In genomic region chr6:20681243-20681684, GRCh38 we compare ENCODE assay signal across 12 cellular contexts.
A peak's percentile ranks its signal among the peaks of the same experiment; 100 is the strongest.
DNase-seq lines count a peak whose midpoint lies in the region; ATAC-seq, FAIRE-seq and TF ChIP-seq lines count a peak whose summit lies in the region.
"Had no signal": no experiment of that assay in that cellular context is flagged by ENCODE, and none has a peak within 500 bp of the region (broad histone marks: within the 10 kb centered on the region; RNA-seq: fewer than 3 reads in every experiment).

No MANE protein-coding gene starts in this region.

- intact Hi-C loops in pancreas (cut with DNase I) = no loop called here

- DNase-seq in NCI-H2029 treated with DMSO at 0.1 percent for 48 hours (lab: John Stamatoyannopoulos, UW) (peak; percentile 86), pancreas (no peak), H4 (ENCODE audit: low spot score) (no peak), DMS114 treated with DMSO at 0.1 percent for 48 hours (lab: John Stamatoyannopoulos, UW; ENCODE audit: unreplicated experiment) (no peak), GM03348 (ENCODE audit: low spot score) (no peak)
- DNase-seq: adrenal gland, KBM-7, WERI-Rb-1 had no signal

- H3K4me3 ChIP-seq in pancreas = no peak overlapping the region
- H3K4me3 ChIP-seq: adrenal gland, prostate gland had no signal

- ATAC-seq in GM19351 (IDR thresholded peaks at IDR 0.05; ENCODE audit: unreplicated experiment) (peak; percentile 31), HG02759 (IDR thresholded peaks at IDR 0.05; ENCODE audit: unreplicated experiment) (peak; percentile 59), pancreas (peak in 3 of 4 donors; percentile 76 to 84 (median 76))

- H3K27me3 ChIP-seq in pancreas = no peaks in the 10 kb centered on the region
- H3K27me3 ChIP-seq: adrenal gland had no signal

- no peaks in the 10 kb centered on the region for H3K9me3 ChIP-seq in pancreas
- H3K9me3 ChIP-seq: adrenal gland, prostate gland had no signal

- no peak for TF ChIP-seq CTCF in pancreas (IDR thresholded peaks at IDR 0.05)

- H3K4me1 ChIP-seq in pancreas = peaks cover 0 to 13% (median 0%) of the 10 kb centered on the region in 3 donors
- H3K4me1 ChIP-seq: adrenal gland, prostate gland had no signal

- H3K27ac ChIP-seq in pancreas = no peak overlapping the region
- H3K27ac ChIP-seq: adrenal gland, epithelial cell of prostate, prostate gland, WERI-Rb-1 had no signal

- FAIRE-seq in pancreas (lab: Jason Lieb, UNC) = no peak

- no peaks in the 10 kb centered on the region for H3K36me3 ChIP-seq in pancreas
- H3K36me3 ChIP-seq: adrenal gland, prostate gland, WERI-Rb-1 had no signal
